Comparison of ENCODE assay signal across 1 cellular context in the genomic region with DNA sequence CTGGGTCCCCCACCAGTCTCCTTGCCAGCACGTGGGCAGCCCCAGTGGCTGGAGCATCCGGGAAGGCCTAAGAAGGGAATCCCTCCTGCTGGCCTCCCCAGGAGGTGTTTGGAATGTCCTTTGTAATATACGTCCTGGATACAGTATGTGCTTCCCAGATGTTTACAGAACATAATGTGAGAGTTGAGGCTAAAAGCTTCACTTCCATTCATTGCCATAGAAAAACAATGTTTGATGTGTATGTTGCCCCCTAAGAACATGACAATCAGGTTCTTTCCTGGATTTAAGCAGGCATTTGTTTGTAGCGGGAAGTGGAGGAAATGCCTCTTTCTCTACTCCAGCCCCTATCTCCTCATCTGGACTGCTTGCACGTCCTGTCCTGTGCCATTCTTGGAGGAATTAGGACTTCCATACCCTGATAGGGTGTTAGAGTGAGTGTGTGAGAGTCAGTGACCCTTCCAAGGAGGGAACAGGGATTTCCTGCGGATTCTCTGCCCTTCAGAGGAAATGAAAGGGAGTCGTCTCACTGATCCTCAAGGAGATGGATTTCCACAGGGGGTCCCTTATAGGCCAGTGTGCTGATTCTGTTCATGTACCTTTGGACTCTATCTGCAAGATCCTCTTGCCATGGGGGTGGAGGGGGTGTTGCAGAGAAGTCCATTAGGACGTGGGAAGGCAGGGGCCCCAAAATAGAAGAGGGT.
TF ChIP-seq lines count a peak whose summit lies in the region.

No MANE protein-coding gene starts in this region.

TF ChIP-seq in HepG2, 621 proteins besides CTCF, POLR2A, EP300 and RAD21 (continued from another document and continues in another):
- TF ChIP-seq TRAFD1 (CRISPR knock-in tag; IDR thresholded peaks at IDR 0.05; ENCODE audit: borderline replicate concordance) (no peak; the same call in 1 of the 2 replicates), ZNF20 (CRISPR knock-in tag; IDR thresholded peaks at IDR 0.05) (no peak), NFRKB (IDR thresholded peaks at IDR 0.05) (no peak), FLYWCH1 (CRISPR knock-in tag; IDR thresholded peaks at IDR 0.05) (peak; percentile 33; the same call in 1 of the 2 replicates), TBP (CRISPR knock-in tag; IDR thresholded peaks at IDR 0.05) (peak; percentile 37; the same call in 1 of the 2 replicates), ZNF275 (CRISPR knock-in tag; IDR thresholded peaks at IDR 0.05; ENCODE audit: borderline replicate concordance) (peak; percentile 34; the same call in 1 of the 2 replicates), ZNF83 (CRISPR knock-in tag; IDR thresholded peaks at IDR 0.05; ENCODE audit: borderline replicate concordance) (no peak), ARNTL (CRISPR knock-in tag; IDR thresholded peaks at IDR 0.05) (no peak; the same call in 1 of the 2 replicates), SMAD3 (CRISPR knock-in tag; IDR thresholded peaks at IDR 0.05) (peak; percentile 47), EHMT2 (IDR thresholded peaks at IDR 0.05; ENCODE audit: borderline replicate concordance, low read depth, low read length) (no peak), MIXL1 (CRISPR knock-in tag; IDR thresholded peaks at IDR 0.05) (peak; percentile 14; the same call in 1 of the 2 replicates), GLMP (CRISPR knock-in tag; IDR thresholded peaks at IDR 0.05; ENCODE audit: borderline replicate concordance) (no peak), SRSF4 (IDR thresholded peaks at IDR 0.05; ENCODE audit: low read depth, low read length, poor library complexity, severe bottlenecking) (no peak), SAP130 (CRISPR knock-in tag; IDR thresholded peaks at IDR 0.05; ENCODE audit: low read depth) (peak; percentile 38; the same call in 1 of the 2 replicates), CHD2 (IDR thresholded peaks at IDR 0.05; ENCODE audit: low read depth, low read length) (no peak), MIER3 (CRISPR knock-in tag; IDR thresholded peaks at IDR 0.05; ENCODE audit: borderline replicate concordance) (0 out of 2 replicates have a peak, but pooled peaks have one; percentile 12), ZNF746 (CRISPR knock-in tag; IDR thresholded peaks at IDR 0.05) (no peak; the same call in 1 of the 2 replicates), ZSCAN22 (CRISPR knock-in tag; IDR thresholded peaks at IDR 0.05) (peak; percentile 16; the same call in 1 of the 2 replicates), ZNF652 (CRISPR knock-in tag; IDR thresholded peaks at IDR 0.05; ENCODE audit: borderline replicate concordance, low read depth) (0 out of 2 replicates have a peak, but pooled peaks have one; percentile 2), AFF4 (CRISPR knock-in tag; IDR thresholded peaks at IDR 0.05) (peak; percentile 99), SP5 (CRISPR knock-in tag; IDR thresholded peaks at IDR 0.05; ENCODE audit: borderline replicate concordance, low read depth) (0 out of 2 replicates have a peak, but pooled peaks have one; percentile 27), MEIS2 (CRISPR knock-in tag; IDR thresholded peaks at IDR 0.05) (0 out of 2 replicates have a peak, but pooled peaks have one; percentile 11), PAF1 (CRISPR knock-in tag; IDR thresholded peaks at IDR 0.05) (peak; percentile 96), HCFC1 (IDR thresholded peaks at IDR 0.05; ENCODE audit: low read depth, low read length) (no peak), CSRNP1 (CRISPR knock-in tag; IDR thresholded peaks at IDR 0.05) (0 out of 2 replicates have a peak, but pooled peaks have one; percentile 59), TBL1XR1 (IDR thresholded peaks at IDR 0.05; ENCODE audit: borderline replicate concordance, low read length, partially characterized antibody) (no peak), FOXM1 (CRISPR knock-in tag; IDR thresholded peaks at IDR 0.05) (no peak), ZNF3 (CRISPR knock-in tag; IDR thresholded peaks at IDR 0.05) (no peak), ZNF451 (CRISPR knock-in tag; IDR thresholded peaks at IDR 0.05) (peak; percentile 30; the same call in 1 of the 2 replicates), ZNF10 (CRISPR knock-in tag; IDR thresholded peaks at IDR 0.05; ENCODE audit: borderline replicate concordance, low read depth) (no peak), SKIL (CRISPR knock-in tag; IDR thresholded peaks at IDR 0.05; ENCODE audit: borderline replicate concordance) (peak; percentile 5; the same call in 1 of the 2 replicates), ZNF256 (CRISPR knock-in tag; conservative IDR thresholded peaks at IDR 0.05) (no peak; the same call in 1 of the 2 replicates), ZNF431 (CRISPR knock-in tag; IDR thresholded peaks at IDR 0.05; ENCODE audit: borderline replicate concordance, low read depth) (peak; percentile 55; the same call in 1 of the 2 replicates), FIP1L1 (IDR thresholded peaks at IDR 0.05; ENCODE audit: borderline replicate concordance, insufficient read depth, low read depth, low read length) (no peak), ZNF816 (CRISPR knock-in tag; IDR thresholded peaks at IDR 0.05; ENCODE audit: borderline replicate concordance) (peak; percentile 26; the same call in 1 of the 2 replicates), ZNF670 (CRISPR knock-in tag; IDR thresholded peaks at IDR 0.05; ENCODE audit: borderline replicate concordance) (peak; percentile 14), PHB2 (IDR thresholded peaks at IDR 0.05; ENCODE audit: partially characterized antibody) (no peak), ZNF354B (CRISPR knock-in tag; IDR thresholded peaks at IDR 0.05) (0 out of 2 replicates have a peak, but pooled peaks have one; percentile 85), RFX1 (IDR thresholded peaks at IDR 0.05) (no peak)
- TF ChIP-seq, protein P1, sequence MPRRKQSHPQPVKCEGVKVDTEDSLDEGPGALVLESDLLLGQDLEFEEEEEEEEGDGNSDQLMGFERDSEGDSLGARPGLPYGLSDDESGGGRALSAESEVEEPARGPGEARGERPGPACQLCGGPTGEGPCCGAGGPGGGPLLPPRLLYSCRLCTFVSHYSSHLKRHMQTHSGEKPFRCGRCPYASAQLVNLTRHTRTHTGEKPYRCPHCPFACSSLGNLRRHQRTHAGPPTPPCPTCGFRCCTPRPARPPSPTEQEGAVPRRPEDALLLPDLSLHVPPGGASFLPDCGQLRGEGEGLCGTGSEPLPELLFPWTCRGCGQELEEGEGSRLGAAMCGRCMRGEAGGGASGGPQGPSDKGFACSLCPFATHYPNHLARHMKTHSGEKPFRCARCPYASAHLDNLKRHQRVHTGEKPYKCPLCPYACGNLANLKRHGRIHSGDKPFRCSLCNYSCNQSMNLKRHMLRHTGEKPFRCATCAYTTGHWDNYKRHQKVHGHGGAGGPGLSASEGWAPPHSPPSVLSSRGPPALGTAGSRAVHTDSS (CRISPR knock-in tag; conservative IDR thresholded peaks at IDR 0.05): peak; percentile 79; the same call in 1 of the 2 replicates
- TF ChIP-seq, protein P2, sequence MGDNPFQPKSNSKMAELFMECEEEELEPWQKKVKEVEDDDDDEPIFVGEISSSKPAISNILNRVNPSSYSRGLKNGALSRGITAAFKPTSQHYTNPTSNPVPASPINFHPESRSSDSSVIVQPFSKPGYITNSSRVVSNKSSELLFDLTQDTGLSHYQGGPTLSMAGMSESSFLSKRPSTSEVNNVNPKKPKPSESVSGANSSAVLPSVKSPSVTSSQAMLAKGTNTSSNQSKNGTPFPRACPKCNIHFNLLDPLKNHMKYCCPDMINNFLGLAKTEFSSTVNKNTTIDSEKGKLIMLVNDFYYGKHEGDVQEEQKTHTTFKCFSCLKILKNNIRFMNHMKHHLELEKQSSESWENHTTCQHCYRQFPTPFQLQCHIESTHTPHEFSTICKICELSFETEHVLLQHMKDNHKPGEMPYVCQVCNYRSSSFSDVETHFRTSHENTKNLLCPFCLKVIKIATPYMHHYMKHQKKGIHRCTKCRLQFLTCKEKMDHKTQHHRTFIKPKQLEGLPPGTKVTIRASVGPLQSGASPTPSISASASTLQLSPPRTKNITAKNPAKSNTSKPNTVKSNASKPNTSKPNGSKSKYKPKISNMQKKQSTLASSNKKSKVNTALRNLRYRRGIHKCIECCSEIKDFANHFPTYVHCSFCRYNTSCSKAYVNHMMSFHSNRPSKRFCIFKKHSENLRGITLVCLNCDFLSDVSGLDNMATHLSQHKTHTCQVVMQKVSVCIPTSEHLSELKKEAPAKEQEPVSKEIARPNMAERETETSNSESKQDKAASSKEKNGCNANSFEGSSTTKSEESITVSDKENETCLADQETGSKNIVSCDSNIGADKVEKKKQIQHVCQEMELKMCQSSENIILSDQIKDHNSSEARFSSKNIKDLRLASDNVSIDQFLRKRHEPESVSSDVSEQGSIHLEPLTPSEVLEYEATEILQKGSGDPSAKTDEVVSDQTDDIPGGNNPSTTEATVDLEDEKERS (CRISPR knock-in tag; IDR thresholded peaks at IDR 0.05): peak; percentile 45; the same call in 1 of the 2 replicates
